Comparison of ENCODE assay signal across 13 cellular contexts in genomic region chr1:86846166-86846647, GRCh38.
DNase-seq lines count a peak whose midpoint lies in the region; ATAC-seq, FAIRE-seq and TF ChIP-seq lines count a peak whose summit lies in the region.
"Had no signal": no experiment of that assay in that cellular context is flagged by ENCODE, and none has a peak within 500 bp of the region (broad histone marks: within the 10 kb centered on the region; RNA-seq: fewer than 3 reads in every experiment).

No MANE protein-coding gene starts in this region.

- no peaks in the 10 kb centered on the region for H3K36me3 Mint-ChIP-seq in astrocyte (ENCODE audit: low read depth, unreplicated experiment)

- no peak for FAIRE-seq in astrocyte (lab: Jason Lieb, UNC)

- H3K9me3 ChIP-seq in astrocyte (ENCODE audit: insufficient read depth, low read depth, low read length) = no peaks in the 10 kb centered on the region
- H3K9me3 ChIP-seq: adrenal gland, mucosa of descending colon had no signal

- H3K27me3 ChIP-seq in BJ (ENCODE audit: control insufficient read depth, insufficient read depth, low read length) = no peaks in the 10 kb centered on the region
- H3K27me3 ChIP-seq in astrocyte (ENCODE audit: insufficient read depth, low read length) = no peaks in the 10 kb centered on the region
- H3K27me3 ChIP-seq: adrenal gland had no signal

- peaks cover 3% of the 10 kb centered on the region for H3K4me1 ChIP-seq in astrocyte (ENCODE audit: insufficient read depth, low read length)
- H3K4me1 ChIP-seq: adrenal gland had no signal

- peak overlapping the region; percentile 15 for H3K4me2 ChIP-seq in astrocyte (ENCODE audit: low read length)

- CTCF ChIA-PET in BJ (lab: Yijun Ruan, JAX) = interaction anchor here (0.8 to 1.4 kb wide), 3 partner anchors 13 to 69 kb away, joined by 3 to 6 read pairs (median 5); no protein-coding TSS in a partner anchor

- H3K27ac Mint-ChIP-seq in astrocyte (ENCODE audit: unreplicated experiment) = peak overlapping the region; percentile 66
- H3K27ac Mint-ChIP-seq: stimulated activated naive CD8-positive, alpha-beta T cell treated with anti-CD3 and anti-CD28 coated beads, Interleukin-15, Interleukin-2, amounts not matched to agents 100 ng/mL and 50 ng/mL, for 24 hours had no signal

- no peak overlapping the region for H3K27ac ChIP-seq in astrocyte (ENCODE audit: low read depth, low read length)
- H3K27ac ChIP-seq: adrenal gland had no signal

- no peak overlapping the region for H2AFZ ChIP-seq in astrocyte (ENCODE audit: low read depth, low read length)

- no peaks in the 10 kb centered on the region for H3K9me3 Mint-ChIP-seq in astrocyte (ENCODE audit: unreplicated experiment)
- H3K9me3 Mint-ChIP-seq: stimulated activated naive CD8-positive, alpha-beta T cell treated with anti-CD3 and anti-CD28 coated beads, Interleukin-15, Interleukin-2, amounts not matched to agents 100 ng/mL and 50 ng/mL, for 24 hours had no signal

- POLR2A ChIA-PET in BJ (lab: Charles Lee) = interaction anchor here (0.6 to 1.0 kb wide), 2 partner anchors 10 to 68 kb away, joined by 4 to 13 read pairs; partner anchors contain the start of genes HS2ST1 and SELENOF

- no peaks in the 10 kb centered on the region for H4K20me1 ChIP-seq in astrocyte (ENCODE audit: insufficient read depth, low read length)

- H3K9ac ChIP-seq in astrocyte (ENCODE audit: low read length) = no peak overlapping the region

- no peak overlapping the region for H3K4me3 Mint-ChIP-seq in astrocyte (ENCODE audit: unreplicated experiment)
- H3K4me3 Mint-ChIP-seq: stimulated activated naive CD8-positive, alpha-beta T cell treated with anti-CD3 and anti-CD28 coated beads, Interleukin-15, Interleukin-2, amounts not matched to agents 100 ng/mL and 50 ng/mL, for 24 hours had no signal

- TF ChIP-seq CTCF in BJ (IDR thresholded peaks at IDR 0.05; ENCODE audit: insufficient read depth, low read depth, low read length) (no peak), astrocyte (IDR thresholded peaks at IDR 0.05; ENCODE audit: insufficient read depth, low read depth, low read length) (no peak)

- H3K4me3 ChIP-seq in BJ (ENCODE audit: low read depth, low read length) (no peak overlapping the region), astrocyte (ENCODE audit: insufficient read depth, low read depth, low read length) (no peak overlapping the region)
- H3K4me3 ChIP-seq: adrenal gland, mucosa of descending colon had no signal

- DNase-seq in BJ (ENCODE audit: low read depth) = peak; percentile 70
- peak; percentile 7 for DNase-seq in HT-29 (ENCODE audit: low spot score)
- DNase-seq in astrocyte (ENCODE audit: low read depth) = peak; percentile 98
- DNase-seq in kidney tubule cell (ENCODE audit: low spot score) = peak; percentile 56
- DNase-seq in NCI-H1417 treated with DMSO at 0.1 percent for 48 hours (lab: John Stamatoyannopoulos, UW) = no peak
- DNase-seq in activated gamma-delta T cell treated with Interleukin-2 at 50 U/mL for 16 hours = no peak
- DNase-seq: activated CD4-positive, alpha-beta T cell treated with anti-CD3 and anti-CD28 coated beads for 1 hour; GF-D8; mucosa of descending colon had no signal

- H3K36me3 ChIP-seq in BJ (ENCODE audit: control insufficient read depth, insufficient read depth, low read length) = no peaks in the 10 kb centered on the region
- H3K36me3 ChIP-seq in astrocyte (ENCODE audit: insufficient read depth, low read length) = no peaks in the 10 kb centered on the region
- H3K36me3 ChIP-seq: adrenal gland had no signal

- H3K79me2 ChIP-seq in astrocyte (ENCODE audit: insufficient read depth, low read length) = no peaks in the 10 kb centered on the region

- H3K4me1 Mint-ChIP-seq in astrocyte (ENCODE audit: low read depth, unreplicated experiment) = peaks cover 4% of the 10 kb centered on the region

- ATAC-seq in HG02973 (IDR thresholded peaks at IDR 0.05; ENCODE audit: unreplicated experiment) (no peak), HG03432 (IDR thresholded peaks at IDR 0.05; ENCODE audit: unreplicated experiment) (no peak)
- ATAC-seq: mucosa of descending colon had no signal

- H3K27me3 Mint-ChIP-seq in astrocyte (ENCODE audit: low read depth, unreplicated experiment) = no peaks in the 10 kb centered on the region
- H3K27me3 Mint-ChIP-seq: stimulated activated naive CD8-positive, alpha-beta T cell treated with anti-CD3 and anti-CD28 coated beads, Interleukin-15, Interleukin-2, amounts not matched to agents 100 ng/mL and 50 ng/mL, for 24 hours had no signal

Comparison
In these comparisons a context has a peak if more than half of its experiments do, and no peak if none do; other contexts are left out.
1. DNase-seq: peak in BJ (single experiment), HT-29 (single experiment), astrocyte (single experiment) and kidney tubule cell (single experiment); none in NCI-H1417 treated with DMSO at 0.1 percent for 48 hours (single experiment) and activated gamma-delta T cell treated with Interleukin-2 at 50 U/mL for 16 hours (single experiment).